In genomic region chr4:147607463-147607862, GRCh38 we compare ENCODE assay signal across 22 cellular contexts. TPM values are rescaled to one million over a fixed set of nuclear protein-coding genes. Genes with fewer than 3 reads are reported as not detected.
DNase-seq lines count a peak whose midpoint lies in the region; ATAC-seq and TF ChIP-seq lines count a peak whose summit lies in the region.
"Had no signal": no experiment of that assay in that cellular context is flagged by ENCODE, and none has a peak within 500 bp of the region (broad histone marks: within the 10 kb centered on the region; RNA-seq: fewer than 3 reads in every experiment).

No MANE protein-coding gene starts in this region.

- no peaks in the 10 kb centered on the region for H3K4me1 ChIP-seq in liver (ENCODE audit: control insufficient read depth in 4 of 4, insufficient read depth in 4 of 4, low read length in 3 of 4)
- H3K4me1 ChIP-seq: A549; BLaER1 treated with 17β-estradiol and CSF1 and Interleukin-3, amounts not matched to agents 10 nM and 100 nM had no signal

- TF ChIP-seq CTCF in liver (IDR thresholded peaks at IDR 0.05; ENCODE audit: low read depth, low read length, missing input control) = no peak

- no peaks in the 10 kb centered on the region for H3K9me3 ChIP-seq in liver (ENCODE audit: control insufficient read depth in 4 of 4, low read length in 3 of 4)
- H3K9me3 ChIP-seq: A549; BLaER1 treated with 17β-estradiol and CSF1 and Interleukin-3, amounts not matched to agents 10 nM and 100 nM had no signal

- WGBS in liver = 44% methylated on average over 1 of the region's 1 CpG

- TF ChIP-seq RAD21 in liver (IDR thresholded peaks at IDR 0.05) = no peak

- H3K27me3 ChIP-seq in liver (ENCODE audit: control insufficient read depth in 4 of 4, insufficient read depth in 4 of 4, low read length in 3 of 4) = no peaks in the 10 kb centered on the region
- H3K27me3 ChIP-seq: BLaER1 treated with 17β-estradiol and CSF1 and Interleukin-3, amounts not matched to agents 10 nM and 100 nM had no signal

- no peak overlapping the region for H3K4me3 ChIP-seq in liver (ENCODE audit: low read depth in 1 of 3, low read length in 3 of 3)
- H3K4me3 ChIP-seq: A549; BLaER1 treated with 17β-estradiol and CSF1 and Interleukin-3, amounts not matched to agents 10 nM and 100 nM; GM12878 had no signal

- peak; percentile 61 for ATAC-seq in left lobe of liver
- ATAC-seq in HG02763 (IDR thresholded peaks at IDR 0.05; ENCODE audit: unreplicated experiment) = no peak
- ATAC-seq in HG03108 (IDR thresholded peaks at IDR 0.05; ENCODE audit: unreplicated experiment) = no peak
- ATAC-seq in HG02840 (IDR thresholded peaks at IDR 0.05; ENCODE audit: low FRiP score, unreplicated experiment) = no peak
- ATAC-seq: A549; CD8-positive, alpha-beta T cell; GM12878 had no signal

- H3K9ac ChIP-seq in liver (ENCODE audit: low read depth in 1 of 2, low read length in 2 of 2) = no peak overlapping the region
- H3K9ac ChIP-seq: BLaER1 treated with 17β-estradiol and CSF1 and Interleukin-3, amounts not matched to agents 10 nM and 100 nM had no signal

- H3K27ac ChIP-seq in liver (ENCODE audit: low read depth in 1 of 2, low read length in 2 of 2) = no peak overlapping the region
- H3K27ac ChIP-seq: 22Rv1; A549; BLaER1 treated with 17β-estradiol and CSF1 and Interleukin-3, amounts not matched to agents 10 nM and 100 nM; C4-2B had no signal

- H3K36me3 ChIP-seq in liver (ENCODE audit: control insufficient read depth in 4 of 4, insufficient read depth in 3 of 4, low read depth in 1 of 4, low read length in 3 of 4) = no peaks in the 10 kb centered on the region
- H3K36me3 ChIP-seq: BLaER1 treated with 17β-estradiol and CSF1 and Interleukin-3, amounts not matched to agents 10 nM and 100 nM had no signal

- peak; percentile 24 for DNase-seq in OCI-M1 (lab: John Stamatoyannopoulos, UW)
- no peak for DNase-seq in left lobe of liver (ENCODE audit: low spot score)
- DNase-seq: AML-193; CD4-positive, alpha-beta T cell; CD8-positive, alpha-beta T cell; COR-L47; DMS 273 treated with DMSO at 0.1 percent for 48 hours; DMS153; DMS53; DMS79; DND-41; EL; GDM1 had no signal

TF ChIP-seq in liver, 16 proteins besides CTCF, POLR2A, EP300 and RAD21:
- no peak for TF ChIP-seq EGR1 (IDR thresholded peaks at IDR 0.05; ENCODE audit: low read depth in 2 of 2)
- peak; percentile 26 to 37 for TF ChIP-seq HNF4A (conservative IDR thresholded peaks at IDR 0.05)
- TF ChIP-seq, protein P1, sequence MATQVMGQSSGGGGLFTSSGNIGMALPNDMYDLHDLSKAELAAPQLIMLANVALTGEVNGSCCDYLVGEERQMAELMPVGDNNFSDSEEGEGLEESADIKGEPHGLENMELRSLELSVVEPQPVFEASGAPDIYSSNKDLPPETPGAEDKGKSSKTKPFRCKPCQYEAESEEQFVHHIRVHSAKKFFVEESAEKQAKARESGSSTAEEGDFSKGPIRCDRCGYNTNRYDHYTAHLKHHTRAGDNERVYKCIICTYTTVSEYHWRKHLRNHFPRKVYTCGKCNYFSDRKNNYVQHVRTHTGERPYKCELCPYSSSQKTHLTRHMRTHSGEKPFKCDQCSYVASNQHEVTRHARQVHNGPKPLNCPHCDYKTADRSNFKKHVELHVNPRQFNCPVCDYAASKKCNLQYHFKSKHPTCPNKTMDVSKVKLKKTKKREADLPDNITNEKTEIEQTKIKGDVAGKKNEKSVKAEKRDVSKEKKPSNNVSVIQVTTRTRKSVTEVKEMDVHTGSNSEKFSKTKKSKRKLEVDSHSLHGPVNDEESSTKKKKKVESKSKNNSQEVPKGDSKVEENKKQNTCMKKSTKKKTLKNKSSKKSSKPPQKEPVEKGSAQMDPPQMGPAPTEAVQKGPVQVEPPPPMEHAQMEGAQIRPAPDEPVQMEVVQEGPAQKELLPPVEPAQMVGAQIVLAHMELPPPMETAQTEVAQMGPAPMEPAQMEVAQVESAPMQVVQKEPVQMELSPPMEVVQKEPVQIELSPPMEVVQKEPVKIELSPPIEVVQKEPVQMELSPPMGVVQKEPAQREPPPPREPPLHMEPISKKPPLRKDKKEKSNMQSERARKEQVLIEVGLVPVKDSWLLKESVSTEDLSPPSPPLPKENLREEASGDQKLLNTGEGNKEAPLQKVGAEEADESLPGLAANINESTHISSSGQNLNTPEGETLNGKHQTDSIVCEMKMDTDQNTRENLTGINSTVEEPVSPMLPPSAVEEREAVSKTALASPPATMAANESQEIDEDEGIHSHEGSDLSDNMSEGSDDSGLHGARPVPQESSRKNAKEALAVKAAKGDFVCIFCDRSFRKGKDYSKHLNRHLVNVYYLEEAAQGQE (IDR thresholded peaks at IDR 0.05) = no peak

RNA-seq across cellular contexts. Expression of gene TMEM184C, which starts 9.7 kb away (rescaled TPM):
- total RNA-seq in left lobe of liver (22.0 TPM), liver (10 to 100 TPM; 14.2 to 31.4 TPM)
- 10 to 100 TPM in 1 of 2 donors, 1 to 10 TPM in 1; 9.1 to 12.6 TPM for polyA plus RNA-seq in liver
